ENCODE assay signal across 8 cellular contexts in the genomic region with DNA sequence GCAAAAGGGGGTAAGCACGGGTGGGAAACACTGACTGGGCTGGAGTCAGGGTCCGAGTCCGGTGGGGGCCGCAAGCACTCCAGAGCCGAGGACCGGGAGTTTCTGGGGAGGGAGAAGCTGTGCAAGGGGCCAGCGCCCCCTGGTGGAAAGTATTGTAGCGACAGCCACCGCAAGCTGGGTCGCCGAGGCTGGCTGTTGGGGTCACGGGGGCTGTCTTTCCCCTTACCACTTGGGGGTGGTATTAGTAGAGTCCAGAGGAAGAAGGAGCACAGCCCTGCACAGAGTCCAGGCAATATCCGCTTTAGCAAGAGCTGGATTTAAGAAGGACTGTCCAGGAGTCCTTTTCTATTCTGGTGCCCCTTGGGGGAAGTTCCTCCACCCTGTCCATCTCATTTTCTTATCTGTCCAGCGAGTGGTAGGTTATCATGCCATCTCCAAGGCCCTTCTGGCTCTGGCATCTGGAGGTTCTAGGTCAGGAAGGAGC. TPM values are rescaled to one million over a fixed set of nuclear protein-coding genes. Genes with fewer than 3 reads are reported as not detected.
DNase-seq lines count a peak whose midpoint lies in the region; ATAC-seq and TF ChIP-seq lines count a peak whose summit lies in the region.

No MANE protein-coding gene starts in this region.

- no peak for TF ChIP-seq POLR2A in HCT116 (IDR thresholded peaks at IDR 0.05; ENCODE audit: borderline replicate concordance, extremely low read depth, insufficient read depth, insufficient read length)

- H3K4me3 ChIP-seq in BLaER1 (no peak overlapping the region; the same call in 1 of the 2 replicates), HCT116 (replicated peaks in 1 of 2; ENCODE audit: low read depth in 1 of 2, low read length in 2 of 2) (peak overlapping the region; percentile 23 to 32; a peak in 3 of 4 replicates), coronary artery (peak overlapping the region; percentile 48), lower lobe of right lung (peak overlapping the region; percentile 14)

- ATAC-seq in HCT116: peak; percentile 93
- ATAC-seq in lower lobe of right lung: peak; percentile 84 to 86
- no peak for ATAC-seq in HG03045 (IDR thresholded peaks at IDR 0.05; ENCODE audit: unreplicated experiment)

- no peaks in the 10 kb centered on the region for H3K79me2 ChIP-seq in HCT116 (ENCODE audit: insufficient read depth, low read length)

- H4K20me1 ChIP-seq in BLaER1 (no peaks in the 10 kb centered on the region), HCT116 (ENCODE audit: insufficient read depth) (no peaks in the 10 kb centered on the region)

- RAD21 ChIA-PET in HCT116 (lab: Charles Lee; ENCODE audit: low non-redundant PET in 1 of 2, low total read pairs in 2 of 2, uncharacterized antibody in 2 of 2, unreplicated experiment in 2 of 2): interaction anchor here (3.3 to 3.6 kb wide), 2 partner anchors 66 kb away, joined by 22 to 30 read pairs; no protein-coding TSS in a partner anchor

- H3K36me3 ChIP-seq in BLaER1: no peaks in the 10 kb centered on the region
- no peaks in the 10 kb centered on the region for H3K36me3 ChIP-seq in HCT116 (ENCODE audit: control insufficient read depth in 1 of 2, insufficient read depth in 2 of 2, low read length in 2 of 2)
- no peaks in the 10 kb centered on the region for H3K36me3 ChIP-seq in lower lobe of right lung

- TF ChIP-seq CTCF in HCT116 (IDR thresholded peaks at IDR 0.05 in 2 of 3, conservative IDR thresholded peaks at IDR 0.05 in 1 of 3; ENCODE audit: borderline replicate concordance in 1 of 3, insufficient read depth in 1 of 3, low read depth in 2 of 3, low read length in 2 of 3): peak; percentile 88 to 97 (median 91)
- TF ChIP-seq CTCF in coronary artery (IDR thresholded peaks at IDR 0.05): peak; percentile 100
- TF ChIP-seq CTCF in lower lobe of right lung (IDR thresholded peaks at IDR 0.05): peak; percentile 97

- TF ChIP-seq RAD21 in HCT116 (IDR thresholded peaks at IDR 0.05; ENCODE audit: low read depth): peak; percentile 92

- CTCF ChIA-PET in HCT116 (lab: Charles Lee): interaction anchor here (0.6 to 5.8 kb wide), 16 partner anchors 8 to 365 kb away, joined by 3 to 140 read pairs (median 6); a partner anchor contains a TSS

- no TSS peak for BruUV-seq in HCT116 (replicated peaks; lab: Mats Ljungman, UMichigan)

- H3K4me1 ChIP-seq in BLaER1 (peaks cover 34% of the 10 kb centered on the region), HCT116 (ENCODE audit: control insufficient read depth in 1 of 2, insufficient read depth in 2 of 2, low read length in 2 of 2) (peaks cover 8 to 29% of the 10 kb centered on the region in 2 experiments; a peak in 3 of 4 replicates), lower lobe of right lung (peaks cover 32% of the 10 kb centered on the region)

- H3K9me2 ChIP-seq in HCT116 (ENCODE audit: insufficient read depth): no peaks in the 10 kb centered on the region

- intact Hi-C loops in HCT116 (cut with micrococcal nuclease) (loop anchor here (1.0 kb wide), 1 partner anchor 66 kb away; no protein-coding TSS in a partner anchor), lower lobe of right lung (cut with DNase I) (loop anchor here (5.0 kb wide), 1 partner anchor 69 kb away; no protein-coding TSS in a partner anchor)

- H3K27ac ChIP-seq in BLaER1 (no peak overlapping the region), HCT116 (ENCODE audit: low read depth, low read length) (no peak overlapping the region), coronary artery (no peak overlapping the region), lower lobe of right lung (no peak overlapping the region)

- peak overlapping the region; percentile 50 for H2AFZ ChIP-seq in HCT116 (ENCODE audit: low read depth, low read length, poor library complexity, severe bottlenecking)

- DNase-seq in HCT116 (ENCODE audit: low read depth, low spot score) (peak; percentile 48), NCI-H446 treated with DMSO at 0.1 percent for 48 hours (lab: John Stamatoyannopoulos, UW) (peak; percentile 8), coronary artery (ENCODE audit: low spot score) (no peak), lower lobe of right lung (peak; percentile 83)
- peak; percentile 65 to 69 for DNase-seq in activated CD4-positive, alpha-beta T cell treated with anti-CD3 and anti-CD28 coated beads, Interleukin-2, amount 50 U/mL, for 24 hours (ENCODE audit: low read depth in 1 of 2, low spot score in 1 of 2)
- peak; percentile 72 for DNase-seq in stimulated activated CD8-positive, alpha-beta memory T cell treated with anti-CD3 and anti-CD28 coated beads, Interleukin-15, amount 100 ng/mL, for 24 hours (ENCODE audit: low read depth)

- H3K9me3 ChIP-seq in BLaER1: no peaks in the 10 kb centered on the region
- no peaks in the 10 kb centered on the region for H3K9me3 ChIP-seq in HCT116 (ENCODE audit: control insufficient read depth in 1 of 2, insufficient read depth in 1 of 2, low read depth in 1 of 2, low read length in 2 of 2)
- no peaks in the 10 kb centered on the region for H3K9me3 ChIP-seq in lower lobe of right lung

- POLR2A ChIA-PET in HCT116 (lab: Charles Lee): interaction anchor here (0.6 to 2.5 kb wide), 2 partner anchors 66 to 112 kb away, joined by 4 to 8 read pairs; no protein-coding TSS in a partner anchor

- H3K9ac ChIP-seq in BLaER1 (no peak overlapping the region), HCT116 (ENCODE audit: low read length) (peak overlapping the region; percentile 17; the same call in 1 of the 2 replicates)

- no peaks in the 10 kb centered on the region for H3K27me3 ChIP-seq in BLaER1
- H3K27me3 ChIP-seq in HCT116 (ENCODE audit: insufficient read depth, low read length): no peaks in the 10 kb centered on the region
- H3K27me3 ChIP-seq in lower lobe of right lung (ENCODE audit: low read depth): no peaks in the 10 kb centered on the region

- H3K4me2 ChIP-seq in BLaER1 (peak overlapping the region; percentile 91), HCT116 (ENCODE audit: low read length) (peak overlapping the region; percentile 75)

TF ChIP-seq in HCT116, 20 proteins besides CTCF, POLR2A, EP300 and RAD21:
- TF ChIP-seq YY1 (IDR thresholded peaks at IDR 0.05; ENCODE audit: extremely low read depth, insufficient replicate concordance, low read depth, low read length): peak; percentile 42
- no peak for TF ChIP-seq FOSL1 (IDR thresholded peaks at IDR 0.05; ENCODE audit: low read depth)

RNA-seq across cellular contexts. Expression of a gene that starts 17.9 kb away (rescaled TPM):
- total RNA-seq in HCT116 (2021; ENCODE audit: unreplicated experiment): 21.2 TPM
- 10.0 and 11.0 TPM in 2 replicates for polyA plus RNA-seq in HCT116 (2012)
- total RNA-seq in lower lobe of right lung: 29.5 TPM

RNA-seq across cellular contexts. Expression of a gene that starts 56.5 kb away (rescaled TPM):
- total RNA-seq in HCT116 (2021; ENCODE audit: unreplicated experiment) (not detected), lower lobe of right lung (not detected)
- polyA plus RNA-seq in HCT116 (2012): not detected in 2 replicates
